Comparison of ENCODE assay signal across 1 cellular context in genomic region chr12:79191391-79191790, GRCh38.
TF ChIP-seq lines count a peak whose summit lies in the region.

No MANE protein-coding gene starts in this region.

TF ChIP-seq in GM23338, 12 proteins besides CTCF, POLR2A, EP300 and RAD21 (continued from another document):
- TF ChIP-seq ZNF462 (CRISPR knock-in tag; IDR thresholded peaks at IDR 0.05), result no peak
TF ChIP-seq in GM23338: peak in this region for 0.
